10 cellular contexts compared by ENCODE assay signal in genomic region chr1:27884182-27884954, GRCh38. TPM values are rescaled to one million over a fixed set of nuclear protein-coding genes. Genes with fewer than 3 reads are reported as not detected.
DNase-seq lines count a peak whose midpoint lies in the region; ATAC-seq and TF ChIP-seq lines count a peak whose summit lies in the region.
"Had no signal": no experiment of that assay in that cellular context is flagged by ENCODE, and none has a peak within 500 bp of the region (broad histone marks: within the 10 kb centered on the region; RNA-seq: fewer than 3 reads in every experiment).

No MANE protein-coding gene starts in this region.

- H3K36me3 ChIP-seq in neutrophil, result peaks cover 94% of the 10 kb centered on the region

- no peak for TF ChIP-seq CTCF in activated CD8-positive, alpha-beta T cell treated with anti-CD3 and anti-CD28 coated beads for 36 hours (IDR thresholded peaks at IDR 0.05)
- TF ChIP-seq CTCF in neutrophil (IDR thresholded peaks at IDR 0.05), result no peak

- H3K27me3 Mint-ChIP-seq in activated CD8-positive, alpha-beta T cell treated with anti-CD3 and anti-CD28 coated beads for 36 hours, result no peaks in the 10 kb centered on the region

- H3K27me3 ChIP-seq in neutrophil, result no peaks in the 10 kb centered on the region

- H3K4me3 Mint-ChIP-seq in activated CD8-positive, alpha-beta T cell treated with anti-CD3 and anti-CD28 coated beads for 36 hours, result no peak overlapping the region

- no peaks in the 10 kb centered on the region for H3K9me3 ChIP-seq in neutrophil

- H3K36me3 Mint-ChIP-seq in activated CD8-positive, alpha-beta T cell treated with anti-CD3 and anti-CD28 coated beads for 36 hours (ENCODE audit: low read depth), result peaks cover 43% of the 10 kb centered on the region

- intact Hi-C loops in activated CD8-positive, alpha-beta T cell treated with anti-CD3 and anti-CD28 coated beads for 36 hours (cut with micrococcal nuclease), result no loop called here
- intact Hi-C loops in left colon (cut with DNase I, micrococcal nuclease), result no loop called here

- peak overlapping the region; percentile 7 for H3K27ac Mint-ChIP-seq in activated CD8-positive, alpha-beta T cell treated with anti-CD3 and anti-CD28 coated beads for 36 hours

- POLR2A ChIA-PET in activated CD8-positive, alpha-beta T cell treated with anti-CD3 and anti-CD28 coated beads for 36 hours (lab: Charles Lee), result interaction anchor here (1.7 kb wide), 1 partner anchor 10 kb away, joined by 4 read pairs; no protein-coding TSS in a partner anchor

- peaks cover 52% of the 10 kb centered on the region for H3K4me1 Mint-ChIP-seq in activated CD8-positive, alpha-beta T cell treated with anti-CD3 and anti-CD28 coated beads for 36 hours (ENCODE audit: low read depth)

- H3K4me3 ChIP-seq in neutrophil (ENCODE audit: low read depth in 1 of 2, low read length in 1 of 2), result peak overlapping the region; percentile 51 to 69

- DNase-seq in activated CD8-positive, alpha-beta T cell treated with anti-CD3 and anti-CD28 coated beads for 36 hours, result peak; percentile 30
- DNase-seq in left colon (no peak), NCI-H2081 treated with DMSO at 0.1 percent for 48 hours (lab: John Stamatoyannopoulos, UW) (no peak), NCI-H345 (lab: John Stamatoyannopoulos, UW) (no peak)
- DNase-seq: WERI-Rb-1 had no signal

- ATAC-seq in GM18511 (IDR thresholded peaks at IDR 0.05; ENCODE audit: unreplicated experiment), result peak; percentile 51
- ATAC-seq in HG02678 (IDR thresholded peaks at IDR 0.05; ENCODE audit: unreplicated experiment), result peak; percentile 54
- peak; percentile 9 for ATAC-seq in activated CD8-positive, alpha-beta T cell treated with anti-CD3 and anti-CD28 coated beads for 36 hours
- no peak for ATAC-seq in left colon
- no peak for ATAC-seq in HG03139 (IDR thresholded peaks at IDR 0.05; ENCODE audit: unreplicated experiment)

- H3K4me1 ChIP-seq in neutrophil (ENCODE audit: control insufficient read depth in 1 of 2, insufficient read depth in 1 of 2, low read depth in 1 of 2, low read length in 1 of 2), result peaks cover 84 to 91% of the 10 kb centered on the region in 2 experiments

- peak overlapping the region; percentile 99 for H3K27ac ChIP-seq in neutrophil
- H3K27ac ChIP-seq: WERI-Rb-1 had no signal

- CTCF ChIA-PET in activated CD8-positive, alpha-beta T cell treated with anti-CD3 and anti-CD28 coated beads for 36 hours (lab: Charles Lee), result interaction anchor here (1.4 kb wide), 1 partner anchor 21 kb away, joined by 3 read pairs; no protein-coding TSS in a partner anchor

- H3K9me3 Mint-ChIP-seq in activated CD8-positive, alpha-beta T cell treated with anti-CD3 and anti-CD28 coated beads for 36 hours, result no peaks in the 10 kb centered on the region

RNA-seq across cellular contexts. Expression of gene THEMIS2, which starts 12.0 kb away (rescaled TPM):
- total RNA-seq in activated CD8-positive, alpha-beta T cell treated with anti-CD3 and anti-CD28 coated beads for 36 hours, result 10 to 100 TPM; 13.8 to 16.0 TPM
- total RNA-seq in left colon, result 10 to 100 TPM in 1 of 2 donors, 1 to 10 TPM in 1; 6.7 to 14.4 TPM

RNA-seq across cellular contexts. Expression of gene RPA2, which starts 30.0 kb away (rescaled TPM):
- total RNA-seq in activated CD8-positive, alpha-beta T cell treated with anti-CD3 and anti-CD28 coated beads for 36 hours, result 10 to 100 TPM; 61.6 to 67.2 TPM
- total RNA-seq in left colon, result 10 to 100 TPM; 21.2 to 23.1 TPM

RNA-seq across cellular contexts. Expression of gene SMPDL3B, which starts 50.4 kb away (rescaled TPM):
- total RNA-seq in activated CD8-positive, alpha-beta T cell treated with anti-CD3 and anti-CD28 coated beads for 36 hours, result under 1 TPM; 0.27 to 0.38 TPM
- total RNA-seq in left colon, result 10 to 100 TPM; 57.1 to 62.4 TPM
- total RNA-seq: fibroblast of villous mesenchyme had no signal

RNA-seq across cellular contexts. Expression of gene PPP1R8, which starts 53.8 kb away (rescaled TPM):
- 10 to 100 TPM; 50.2 to 54.4 TPM for total RNA-seq in activated CD8-positive, alpha-beta T cell treated with anti-CD3 and anti-CD28 coated beads for 36 hours
- 10 to 100 TPM; 27.1 to 31.8 TPM for total RNA-seq in left colon

Comparison
In these comparisons a context has a peak if more than half of its experiments do, and no peak if none do; other contexts are left out.
1. ATAC-seq: peak in GM18511 (single experiment), HG02678 (single experiment) and activated CD8-positive, alpha-beta T cell treated with anti-CD3 and anti-CD28 coated beads for 36 hours (single experiment); none in left colon (single experiment) and HG03139 (single experiment).
2. RNA of gene SMPDL3B, which starts 50.4 kb away (total RNA-seq): 57.1 to 62.4 TPM in left colon; 0.27 to 0.38 TPM in activated CD8-positive, alpha-beta T cell treated with anti-CD3 and anti-CD28 coated beads for 36 hours; every median in the first group is over 10 times any median in the second.